In genomic region chr18:58416014-58416703, GRCh38 we compare ENCODE assay signal across 16 cellular contexts.
DNase-seq lines count a peak whose midpoint lies in the region; ATAC-seq and TF ChIP-seq lines count a peak whose summit lies in the region.
"Had no signal": no experiment of that assay in that cellular context is flagged by ENCODE, and none has a peak within 500 bp of the region (broad histone marks: within the 10 kb centered on the region; RNA-seq: fewer than 3 reads in every experiment).

No MANE protein-coding gene starts in this region.

- peak overlapping the region; percentile 64 for H3K27ac ChIP-seq in RWPE2 (ENCODE audit: poor library complexity, severe bottlenecking)
- no peak overlapping the region for H3K27ac ChIP-seq in heart left ventricle

- intact Hi-C loops in heart left ventricle (cut with DNase I) = loop anchor here in 1 of 10 donors (10.0 kb wide), 1 partner anchor 59 kb away; no protein-coding TSS in a partner anchor

- H3K36me3 ChIP-seq in RWPE2 (ENCODE audit: low read depth) (no peaks in the 10 kb centered on the region), heart left ventricle (no peaks in the 10 kb centered on the region)

- H3K27me3 ChIP-seq in RWPE2 (ENCODE audit: insufficient read depth, poor library complexity, severe bottlenecking) = no peaks in the 10 kb centered on the region
- no peaks in the 10 kb centered on the region for H3K27me3 ChIP-seq in heart left ventricle

- H3K4me3 ChIP-seq in RWPE2 (ENCODE audit: severe bottlenecking) (no peak overlapping the region), heart left ventricle (no peak overlapping the region)

- 90 to 95% (median 94%) methylated on average over 7 of the region's 7 CpGs for WGBS in heart left ventricle, 4 donors

- DNase-seq in DMS 273 (lab: John Stamatoyannopoulos, UW; ENCODE audit: unreplicated experiment) = peak; percentile 71
- no peak for DNase-seq in RWPE2 (ENCODE audit: low spot score)
- DNase-seq in islet precursor cell = peak; percentile 26
- DNase-seq in putamen (ENCODE audit: low spot score) = peak; percentile 33
- no peak for DNase-seq in heart left ventricle
- DNase-seq: COR-L47, DMS79, Kasumi-1, NCI-H1105 treated with DMSO at 0.1 percent for 48 hours, NCI-H2107, NCI-H345, NCI-H526, SIG-M5 had no signal

- no peaks in the 10 kb centered on the region for H3K9me3 ChIP-seq in RWPE2 (ENCODE audit: severe bottlenecking)
- no peaks in the 10 kb centered on the region for H3K9me3 ChIP-seq in heart left ventricle

- TF ChIP-seq CTCF in RWPE2 (IDR thresholded peaks at IDR 0.05; ENCODE audit: poor library complexity, severe bottlenecking) = no peak
- TF ChIP-seq CTCF in heart left ventricle (IDR thresholded peaks at IDR 0.05) = no peak

- peaks cover 21% of the 10 kb centered on the region for H3K4me1 ChIP-seq in RWPE2 (ENCODE audit: insufficient read depth, poor library complexity, severe bottlenecking)
- H3K4me1 ChIP-seq in heart left ventricle = peaks cover 0 to 8% (median 0%) of the 10 kb centered on the region in 12 donors

- no peak for ATAC-seq in RWPE2 (ENCODE audit: low read depth)
- ATAC-seq in HG03175 (IDR thresholded peaks at IDR 0.05; ENCODE audit: unreplicated experiment) = no peak
- no peak for ATAC-seq in GM19452 (IDR thresholded peaks at IDR 0.05; ENCODE audit: unreplicated experiment)
- ATAC-seq in heart left ventricle = no peak
- ATAC-seq: HCT116 had no signal

- no peak for TF ChIP-seq POLR2A in heart left ventricle (IDR thresholded peaks at IDR 0.05)

Comparison
In these comparisons a context has a peak if more than half of its experiments do, and no peak if none do; other contexts are left out.
1. DNase-seq: peak in DMS 273 (single experiment), islet precursor cell (single experiment) and putamen (single experiment); none in RWPE2 (single experiment) and heart left ventricle (0 of 5).